ENCODE assay signal across 8 cellular contexts in genomic region chr3:122458992-122459391, GRCh38. TPM values are rescaled to one million over a fixed set of nuclear protein-coding genes. Genes with fewer than 3 reads are reported as not detected.
DNase-seq lines count a peak whose midpoint lies in the region; ATAC-seq and TF ChIP-seq lines count a peak whose summit lies in the region.

No MANE protein-coding gene starts in this region.

- H4K20me1 ChIP-seq in SU-DHL-6 (ENCODE audit: low read depth, low read length) = no peaks in the 10 kb centered on the region

- H3K9ac ChIP-seq in SU-DHL-6 (ENCODE audit: low read length) = no peak overlapping the region

- DNase-seq in AG04449 (ENCODE audit: low read depth, low spot score) (peak; percentile 12), GM13977 (ENCODE audit: low spot score) (no peak), inferior parietal cortex (ENCODE audit: extremely low spot score) (peak; percentile 68), sigmoid colon (no peak), germinal center (ENCODE audit: low spot score) (no peak)
- no peak for DNase-seq in effector CD8-positive, alpha-beta T cell (lab: John Stamatoyannopoulos, UW)

- H3K36me3 ChIP-seq in SU-DHL-6 (ENCODE audit: low read length) (peaks cover 26% of the 10 kb centered on the region), sigmoid colon (peaks cover 0 to 75% (median 8%) of the 10 kb centered on the region in 4 donors)

- CTCF ChIA-PET in AG04449 (lab: Yijun Ruan, JAX) = interaction anchor here (1.0 to 4.7 kb wide), 14 partner anchors 9 to 301 kb away, joined by 3 to 76 read pairs (median 5); partner anchors contain the start of gene PARP14

- ATAC-seq in GM21737 (IDR thresholded peaks at IDR 0.05; ENCODE audit: unreplicated experiment) = no peak

- H3K79me2 ChIP-seq in SU-DHL-6 (ENCODE audit: insufficient read depth, low read length) = no peaks in the 10 kb centered on the region

- POLR2A ChIA-PET in AG04449 (lab: Yijun Ruan, JAX) = interaction anchor here (0.7 kb wide), 1 partner anchor 105 kb away, joined by 3 read pairs; no protein-coding TSS in a partner anchor

- TF ChIP-seq POLR2A in sigmoid colon (IDR thresholded peaks at IDR 0.05) = no peak

- no peaks in the 10 kb centered on the region for H3K27me3 ChIP-seq in SU-DHL-6 (ENCODE audit: low read length)
- H3K27me3 ChIP-seq in sigmoid colon = no peaks in the 10 kb centered on the region

- no peak overlapping the region for H3K27ac ChIP-seq in SU-DHL-6 (ENCODE audit: low read depth, low read length)
- peak overlapping the region in 1 of 4 donors; percentile 11 for H3K27ac ChIP-seq in sigmoid colon

- no peaks in the 10 kb centered on the region for H3F3A ChIP-seq in SU-DHL-6 (ENCODE audit: insufficient read depth)

- TF ChIP-seq CTCF in AG04449 (IDR thresholded peaks at IDR 0.05; ENCODE audit: insufficient read depth, low read length, missing control alignments) (peak; percentile 26), GM13977 (IDR thresholded peaks at IDR 0.05; ENCODE audit: extremely low read depth, insufficient read depth, missing control alignments) (peak; percentile 51), SU-DHL-6 (IDR thresholded peaks at IDR 0.05; ENCODE audit: insufficient read depth, low read length, poor library complexity, severe bottlenecking) (peak; percentile 33), sigmoid colon (IDR thresholded peaks at IDR 0.05) (peak in 1 of 4 experiments; percentile 18)

- no peak overlapping the region for H2AFZ ChIP-seq in SU-DHL-6 (ENCODE audit: low read depth, low read length, severe bottlenecking)

- intact Hi-C loops in sigmoid colon (cut with DNase I) = loop anchor here (1.0 to 10.0 kb wide), 3 partner anchors 53 to 220 kb away; partner anchors contain the start of gene KPNA1

- H3K4me1 ChIP-seq in sigmoid colon = no peaks in the 10 kb centered on the region

- H3K4me3 ChIP-seq in AG04449 (ENCODE audit: low read depth, low read length) = no peak overlapping the region
- H3K4me3 ChIP-seq in SU-DHL-6 (ENCODE audit: insufficient read depth, low read length, poor library complexity, severe bottlenecking) = no peak overlapping the region
- H3K4me3 ChIP-seq in sigmoid colon = no peak overlapping the region

- H3K9me2 ChIP-seq in SU-DHL-6 (replicated peaks; ENCODE audit: insufficient read depth, low read length) = no peaks in the 10 kb centered on the region

- TF ChIP-seq EP300 in sigmoid colon (IDR thresholded peaks at IDR 0.05) = no peak

- H3K4me2 ChIP-seq in SU-DHL-6 (ENCODE audit: low read depth, low read length, poor library complexity, severe bottlenecking) = no peak overlapping the region

- in situ Hi-C loops in GM13977 (cut with MboI; ENCODE audit: low pct_unique_long_range_greater_than_20kb, low sequenced_read_pairs, unreplicated experiment) = no loop called here

- H3K9me3 ChIP-seq in SU-DHL-6 (ENCODE audit: insufficient read depth, low read length) (no peaks in the 10 kb centered on the region), sigmoid colon (no peaks in the 10 kb centered on the region)

- WGBS in sigmoid colon, 2 donors = 65 to 67% methylated on average over 4 of the region's 4 CpGs

RNA-seq across cellular contexts. Expression of gene WDR5B, which starts 43.1 kb away (rescaled TPM):
- 1 to 10 TPM; 1.9 to 4.6 (median 2.7) TPM for total RNA-seq in sigmoid colon
- 1 to 10 TPM; 1.2 to 3.2 (median 1.2) TPM for polyA plus RNA-seq in sigmoid colon

RNA-seq across cellular contexts. Expression of gene KPNA1, which starts 55.7 kb away (rescaled TPM):
- 10 to 100 TPM; 34.9 to 50.1 (median 40.3) TPM for total RNA-seq in sigmoid colon
- 10 to 100 TPM in 2 of 3 donors, 1 to 10 TPM in 1; 9.6 to 12.8 (median 11.1) TPM for polyA plus RNA-seq in sigmoid colon

Comparison
In these comparisons a context has a peak if more than half of its experiments do, and no peak if none do; other contexts are left out.
1. DNase-seq: peak in AG04449 (single experiment) and inferior parietal cortex (single experiment); none in GM13977 (single experiment), sigmoid colon (single experiment), effector CD8-positive, alpha-beta T cell (single experiment) and germinal center (single experiment).